In genomic region chr5:57324888-57325287, GRCh38 we compare ENCODE assay signal across 16 cellular contexts.
DNase-seq lines count a peak whose midpoint lies in the region; ATAC-seq and TF ChIP-seq lines count a peak whose summit lies in the region.
"Had no signal": no experiment of that assay in that cellular context is flagged by ENCODE, and none has a peak within 500 bp of the region (broad histone marks: within the 10 kb centered on the region; RNA-seq: fewer than 3 reads in every experiment).

No MANE protein-coding gene starts in this region.

- no peaks in the 10 kb centered on the region for H3K9me2 ChIP-seq in GM23338 (ENCODE audit: insufficient read depth)

- no peak for TF ChIP-seq POLR2A in breast epithelium (IDR thresholded peaks at IDR 0.05)

- H3K79me2 ChIP-seq in mammary epithelial cell (ENCODE audit: insufficient read depth, low read length) (no peaks in the 10 kb centered on the region), GM23338 (replicated peaks; ENCODE audit: insufficient read depth) (no peaks in the 10 kb centered on the region)

- dilution Hi-C loops in mammary epithelial cell (cut with HindIII; ENCODE audit: low sequenced_read_pairs): no loop called here

- H3K4me1 ChIP-seq in breast epithelium (no peaks in the 10 kb centered on the region), mammary epithelial cell (ENCODE audit: insufficient read depth, low read length) (peaks cover 14% of the 10 kb centered on the region), GM23338 (ENCODE audit: insufficient read depth) (no peaks in the 10 kb centered on the region)

- in situ Hi-C loops in mammary epithelial cell (cut with MboI; ENCODE audit: low sequenced_read_pairs in 2 of 2): no loop called here

- H3K9me3 ChIP-seq in breast epithelium (no peaks in the 10 kb centered on the region), mammary epithelial cell (replicated peaks; ENCODE audit: insufficient read depth, low read length) (no peaks in the 10 kb centered on the region)

- H3F3A ChIP-seq in GM23338 (replicated peaks; ENCODE audit: low read depth): no peaks in the 10 kb centered on the region

- H2AFZ ChIP-seq in mammary epithelial cell (ENCODE audit: low read depth, low read length) (no peak overlapping the region), GM23338 (peak overlapping the region; percentile 52; the same call in 1 of the 2 replicates)
- H2AFZ ChIP-seq: PC-9 had no signal

- ATAC-seq in GM23338 (no peak), HG03432 (IDR thresholded peaks at IDR 0.05; ENCODE audit: unreplicated experiment) (no peak)
- no peak for ATAC-seq in activated CD4-positive, CD25-positive, alpha-beta regulatory T cell treated with anti-CD3 and anti-CD28 coated beads, Interleukin-2, amount 50 U/mL, for 24 hours

- TF ChIP-seq CTCF in breast epithelium (IDR thresholded peaks at IDR 0.05) (no peak), mammary epithelial cell (conservative IDR thresholded peaks at IDR 0.05 in 1 of 2, IDR thresholded peaks at IDR 0.05 in 1 of 2; ENCODE audit: extremely low read depth in 1 of 2, insufficient read depth in 1 of 2, low read depth in 1 of 2, low read length in 2 of 2) (no peak), GM23338 (conservative IDR thresholded peaks at IDR 0.05; ENCODE audit: low read depth in 2 of 2) (no peak), GM10266 (IDR thresholded peaks at IDR 0.05; ENCODE audit: control insufficient read depth, insufficient read depth, low read depth, missing control alignments) (no peak)

- no peaks in the 10 kb centered on the region for H3K4me1 Mint-ChIP-seq in GM23338

- BruUV-seq in mammary epithelial cell (replicated peaks; lab: Mats Ljungman, UMichigan): no TSS peak

- H3K4me3 ChIP-seq in breast epithelium: no peak overlapping the region
- no peak overlapping the region for H3K4me3 ChIP-seq in mammary epithelial cell (replicated peaks in 1 of 3; ENCODE audit: insufficient read depth in 1 of 3, low read depth in 2 of 3, low read length in 3 of 3)
- no peak overlapping the region for H3K4me3 ChIP-seq in GM23338
- H3K4me3 ChIP-seq: BLaER1 treated with 17β-estradiol and CSF1 and Interleukin-3, amounts not matched to agents 10 nM and 100 nM; PC-9 had no signal

- no peak overlapping the region for H3K4me2 ChIP-seq in mammary epithelial cell (ENCODE audit: insufficient read depth, low read depth, low read length)
- no peak overlapping the region for H3K4me2 ChIP-seq in GM23338
- H3K4me2 ChIP-seq: BLaER1 treated with 17β-estradiol and CSF1 and Interleukin-3, amounts not matched to agents 10 nM and 100 nM; PC-9 had no signal

- H3K9me3 Mint-ChIP-seq in GM23338: no peaks in the 10 kb centered on the region
- H3K9me3 Mint-ChIP-seq: HFFc6 had no signal

- no peaks in the 10 kb centered on the region for H3K36me3 Mint-ChIP-seq in GM23338 (ENCODE audit: low read depth)

- H3K4me3 Mint-ChIP-seq in GM23338: no peak overlapping the region
- H3K4me3 Mint-ChIP-seq: HFFc6 had no signal

- H3K9ac ChIP-seq in mammary epithelial cell (ENCODE audit: insufficient read depth, low read length): no peak overlapping the region
- H3K9ac ChIP-seq: BLaER1 treated with 17β-estradiol and CSF1 and Interleukin-3, amounts not matched to agents 10 nM and 100 nM had no signal

- H3K36me3 ChIP-seq in breast epithelium (no peaks in the 10 kb centered on the region), mammary epithelial cell (ENCODE audit: insufficient read depth, low read length) (no peaks in the 10 kb centered on the region), GM23338 (ENCODE audit: insufficient read depth) (no peaks in the 10 kb centered on the region)
- H3K36me3 ChIP-seq: BLaER1 treated with 17β-estradiol and CSF1 and Interleukin-3, amounts not matched to agents 10 nM and 100 nM had no signal

- intact Hi-C loops in breast epithelium (cut with DNase I; ENCODE audit: low total_unique reads) (no loop called here), mammary epithelial cell (cut with micrococcal nuclease) (no loop called here)

- DNase-seq in breast epithelium (ENCODE audit: low spot score in 2 of 2): no peak
- no peak for DNase-seq in mammary epithelial cell
- no peak for DNase-seq in GM23338 (ENCODE audit: low spot score)
- peak; percentile 24 for DNase-seq in foreskin melanocyte
- DNase-seq in renal cortical epithelial cell (ENCODE audit: low read depth): peak; percentile 49
- no peak for DNase-seq in GM10266 (ENCODE audit: extremely low spot score)
- DNase-seq: HFFc6, NCI-H1048, NCI-H146, NCI-H2081 treated with DMSO at 0.1 percent for 48 hours, NCI-H510A treated with DMSO at 0.1 percent for 48 hours, NCI-H82, PC-9 had no signal

- peak overlapping the region; percentile 9 to 15 for H3K27ac ChIP-seq in breast epithelium
- H3K27ac ChIP-seq in mammary epithelial cell (ENCODE audit: insufficient read depth, low read depth, low read length): no peak overlapping the region
- no peak overlapping the region for H3K27ac ChIP-seq in GM23338 (ENCODE audit: low read depth)
- H3K27ac ChIP-seq: BLaER1 treated with 17β-estradiol and CSF1 and Interleukin-3, amounts not matched to agents 10 nM and 100 nM; PC-9 had no signal

- H3K27ac Mint-ChIP-seq in GM23338: no peak overlapping the region
- H3K27ac Mint-ChIP-seq: HFFc6 had no signal

- no peaks in the 10 kb centered on the region for H3K27me3 ChIP-seq in breast epithelium
- no peaks in the 10 kb centered on the region for H3K27me3 ChIP-seq in mammary epithelial cell (ENCODE audit: insufficient read depth, low read length)
- H3K27me3 ChIP-seq in GM23338 (ENCODE audit: insufficient read depth): no peaks in the 10 kb centered on the region
- H3K27me3 ChIP-seq: BLaER1 treated with 17β-estradiol and CSF1 and Interleukin-3, amounts not matched to agents 10 nM and 100 nM had no signal

- CTCF ChIA-PET in mammary epithelial cell (lab: Charles Lee; ENCODE audit: low non-redundant PET): no interaction called here

- H3K27me3 Mint-ChIP-seq in GM23338 (ENCODE audit: insufficient read depth, low read depth, poor library complexity): no peaks in the 10 kb centered on the region

- 89% methylated on average over 3 of the region's 3 CpGs for WGBS in mammary epithelial cell (ENCODE audit: low coverage, missing lambda C conversion rate)

- no peaks in the 10 kb centered on the region for H4K20me1 ChIP-seq in mammary epithelial cell (ENCODE audit: insufficient read depth, low read length)
- no peaks in the 10 kb centered on the region for H4K20me1 ChIP-seq in GM23338 (replicated peaks; ENCODE audit: insufficient read depth)
- H4K20me1 ChIP-seq: BLaER1 treated with 17β-estradiol and CSF1 and Interleukin-3, amounts not matched to agents 10 nM and 100 nM had no signal

TF ChIP-seq in GM23338, 12 proteins besides CTCF, POLR2A, EP300 and RAD21 (continues in another document):
- TF ChIP-seq POLR2AphosphoS5 (IDR thresholded peaks at IDR 0.05; ENCODE audit: low read depth): no peak
- TF ChIP-seq ZNF331 (CRISPR knock-in tag; IDR thresholded peaks at IDR 0.05; ENCODE audit: low read depth): no peak

Comparison
In these comparisons a context has a peak if more than half of its experiments do, and no peak if none do; other contexts are left out.
1. H3K27ac ChIP-seq: peak in breast epithelium (2 of 2); none in mammary epithelial cell (single experiment) and GM23338 (single experiment).
2. DNase-seq: peak in foreskin melanocyte (single experiment) and renal cortical epithelial cell (single experiment); none in breast epithelium (0 of 2), mammary epithelial cell (single experiment), GM23338 (single experiment) and GM10266 (single experiment).